Comparison of ENCODE assay signal across 13 cellular contexts in genomic region chr17:80877829-80878303, GRCh38.
DNase-seq lines count a peak whose midpoint lies in the region; ATAC-seq and TF ChIP-seq lines count a peak whose summit lies in the region.
"Had no signal": no experiment of that assay in that cellular context is flagged by ENCODE, and none has a peak within 500 bp of the region (broad histone marks: within the 10 kb centered on the region; RNA-seq: fewer than 3 reads in every experiment).

No MANE protein-coding gene starts in this region.

- H3K4me3 Mint-ChIP-seq in activated T-cell treated with anti-CD3 and anti-CD28 coated beads, Interleukin-2, amount 50 U/mL, for 4 hours: peak overlapping the region; percentile 71
- peak overlapping the region; percentile 77 for H3K4me3 Mint-ChIP-seq in stimulated activated effector memory CD8-positive, alpha-beta T cell treated with anti-CD3 and anti-CD28 coated beads, Interleukin-12 subunit alpha, Interleukin-12 subunit beta, amount 100 ng/mL, for 72 hours

- peaks cover 42% of the 10 kb centered on the region for H3K36me3 Mint-ChIP-seq in activated T-cell treated with anti-CD3 and anti-CD28 coated beads, Interleukin-2, amount 50 U/mL, for 4 hours (ENCODE audit: insufficient read depth)
- H3K36me3 Mint-ChIP-seq in stimulated activated effector memory CD8-positive, alpha-beta T cell treated with anti-CD3 and anti-CD28 coated beads, Interleukin-12 subunit alpha, Interleukin-12 subunit beta, amount 100 ng/mL, for 72 hours: peaks cover 56% of the 10 kb centered on the region

- CTCF ChIA-PET in OCI-LY7 (lab: Charles Lee; ENCODE audit: unreplicated experiment): no interaction called here

- POLR2A ChIA-PET in OCI-LY7 (lab: Charles Lee): no interaction called here

- no peaks in the 10 kb centered on the region for H3K27me3 Mint-ChIP-seq in activated T-cell treated with anti-CD3 and anti-CD28 coated beads, Interleukin-2, amount 50 U/mL, for 4 hours (ENCODE audit: low read depth)
- H3K27me3 Mint-ChIP-seq: progenitor cell of endocrine pancreas had no signal

- BruUV-seq in OCI-LY7 (replicated peaks; lab: Mats Ljungman, UMichigan): no TSS peak

- H3K4me3 ChIP-seq in effector memory CD4-positive, alpha-beta T cell (ENCODE audit: insufficient read depth, low read depth, low read length, poor library complexity, severe bottlenecking): peak overlapping the region; percentile 42
- H3K4me3 ChIP-seq in OCI-LY7 (ENCODE audit: low read depth, low read length, poor library complexity, severe bottlenecking): no peak overlapping the region
- H3K4me3 ChIP-seq: SK-N-MC, thoracic aorta had no signal

- no peak overlapping the region for H2AFZ ChIP-seq in OCI-LY7 (ENCODE audit: low read length)

- no peaks in the 10 kb centered on the region for H3K27me3 ChIP-seq in effector memory CD4-positive, alpha-beta T cell (replicated peaks; ENCODE audit: control insufficient read depth, insufficient read depth, low read length, poor library complexity, severe bottlenecking)

- H3K4me2 ChIP-seq in OCI-LY7 (ENCODE audit: low read length): no peak overlapping the region

- H4K20me1 ChIP-seq in OCI-LY7 (ENCODE audit: insufficient read depth, low read length): no peaks in the 10 kb centered on the region

- H3K27ac ChIP-seq in effector memory CD4-positive, alpha-beta T cell (ENCODE audit: insufficient read depth, low read length, poor library complexity, severe bottlenecking): peak overlapping the region; percentile 25
- H3K27ac ChIP-seq in OCI-LY7 (ENCODE audit: low read depth, low read length, poor library complexity, severe bottlenecking): no peak overlapping the region
- H3K27ac ChIP-seq: SK-N-MC, thoracic aorta had no signal

- H3K36me3 ChIP-seq in effector memory CD4-positive, alpha-beta T cell (ENCODE audit: control insufficient read depth, insufficient read depth, low read length): peaks cover 11% of the 10 kb centered on the region
- peaks cover 37% of the 10 kb centered on the region for H3K36me3 ChIP-seq in OCI-LY7 (ENCODE audit: insufficient read depth, low read length)

- H3K4me1 Mint-ChIP-seq in activated T-cell treated with anti-CD3 and anti-CD28 coated beads, Interleukin-2, amount 50 U/mL, for 4 hours (ENCODE audit: low read depth): peaks cover 44% of the 10 kb centered on the region
- peaks cover 61% of the 10 kb centered on the region for H3K4me1 Mint-ChIP-seq in stimulated activated effector memory CD8-positive, alpha-beta T cell treated with anti-CD3 and anti-CD28 coated beads, Interleukin-12 subunit alpha, Interleukin-12 subunit beta, amount 100 ng/mL, for 72 hours

- peak in 1 of 2 donors; percentile 3 for ATAC-seq in activated T-cell treated with anti-CD3 and anti-CD28 coated beads, Interleukin-2, amount 50 U/mL, for 4 hours
- ATAC-seq in HG03457 (IDR thresholded peaks at IDR 0.05; ENCODE audit: unreplicated experiment): peak; percentile 5
- peak; percentile 29 for ATAC-seq in stimulated activated effector memory CD8-positive, alpha-beta T cell treated with anti-CD3 and anti-CD28 coated beads, Interleukin-12 subunit alpha, Interleukin-12 subunit beta, amount 100 ng/mL, for 72 hours

- H3K4me1 ChIP-seq in effector memory CD4-positive, alpha-beta T cell (ENCODE audit: control insufficient read depth, insufficient read depth, low read length, poor library complexity, severe bottlenecking): peaks cover 18% of the 10 kb centered on the region
- H3K4me1 ChIP-seq in OCI-LY7 (ENCODE audit: insufficient read depth, low read length, poor library complexity, severe bottlenecking): no peaks in the 10 kb centered on the region

- TF ChIP-seq CTCF in OCI-LY7 (conservative IDR thresholded peaks at IDR 0.05; ENCODE audit: low read length): no peak

- intact Hi-C loops in OCI-LY7 (cut with micrococcal nuclease; ENCODE audit: unreplicated experiment): no loop called here

- no peaks in the 10 kb centered on the region for H3K9me2 ChIP-seq in OCI-LY7 (ENCODE audit: insufficient read depth, low read length)

- H3K79me2 ChIP-seq in OCI-LY7 (ENCODE audit: insufficient read depth, low read depth, low read length): no peaks in the 10 kb centered on the region

- DNase-seq in activated T-cell treated with anti-CD3 and anti-CD28 coated beads, Interleukin-2, amount 50 U/mL, for 4 hours: no peak
- no peak for DNase-seq in activated T-cell treated with anti-CD3 and anti-CD28 coated beads, Interleukin-2, amount 50 U/mL, for 1 hour
- DNase-seq in effector memory CD4-positive, alpha-beta T cell: no peak
- DNase-seq in stimulated activated effector memory CD8-positive, alpha-beta T cell treated with anti-CD3 and anti-CD28 coated beads, Interleukin-12 subunit alpha, Interleukin-12 subunit beta, amount 100 ng/mL, for 72 hours (ENCODE audit: low spot score in 2 of 2): no peak
- DNase-seq in NCI-H526 (lab: John Stamatoyannopoulos, UW) (no peak), DMS53 (lab: John Stamatoyannopoulos, UW) (no peak), OCI-LY7 (ENCODE audit: low spot score) (no peak)
- DNase-seq: EL, glutamatergic neuron had no signal

- H3K9me3 Mint-ChIP-seq in activated T-cell treated with anti-CD3 and anti-CD28 coated beads, Interleukin-2, amount 50 U/mL, for 4 hours: no peaks in the 10 kb centered on the region
- H3K9me3 Mint-ChIP-seq in stimulated activated effector memory CD8-positive, alpha-beta T cell treated with anti-CD3 and anti-CD28 coated beads, Interleukin-12 subunit alpha, Interleukin-12 subunit beta, amount 100 ng/mL, for 72 hours: no peaks in the 10 kb centered on the region

- H3K9me3 ChIP-seq in effector memory CD4-positive, alpha-beta T cell (ENCODE audit: control insufficient read depth, low read length): no peaks in the 10 kb centered on the region
- H3K9me3 ChIP-seq in OCI-LY7 (ENCODE audit: low read length): no peaks in the 10 kb centered on the region
- H3K9me3 ChIP-seq: thoracic aorta had no signal

- peak overlapping the region; percentile 97 for H3K27ac Mint-ChIP-seq in stimulated activated effector memory CD8-positive, alpha-beta T cell treated with anti-CD3 and anti-CD28 coated beads, Interleukin-12 subunit alpha, Interleukin-12 subunit beta, amount 100 ng/mL, for 72 hours
- H3K27ac Mint-ChIP-seq: progenitor cell of endocrine pancreas had no signal
